1 cellular context compared by ENCODE assay signal in genomic region chr2:222637072-222637471, GRCh38.
TF ChIP-seq lines count a peak whose summit lies in the region.

No MANE protein-coding gene starts in this region.

TF ChIP-seq in SK-N-SH, 30 proteins besides CTCF, POLR2A, EP300 and RAD21 (continued from another document):
- TF ChIP-seq, protein P1, sequence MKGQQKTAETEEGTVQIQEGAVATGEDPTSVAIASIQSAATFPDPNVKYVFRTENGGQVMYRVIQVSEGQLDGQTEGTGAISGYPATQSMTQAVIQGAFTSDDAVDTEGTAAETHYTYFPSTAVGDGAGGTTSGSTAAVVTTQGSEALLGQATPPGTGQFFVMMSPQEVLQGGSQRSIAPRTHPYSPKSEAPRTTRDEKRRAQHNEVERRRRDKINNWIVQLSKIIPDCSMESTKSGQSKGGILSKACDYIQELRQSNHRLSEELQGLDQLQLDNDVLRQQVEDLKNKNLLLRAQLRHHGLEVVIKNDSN (IDR thresholded peaks at IDR 0.05; ENCODE audit: borderline replicate concordance, low read depth), result no peak
- no peak for TF ChIP-seq MEF2A (IDR thresholded peaks at IDR 0.05; ENCODE audit: borderline replicate concordance, low read depth)
- no peak for TF ChIP-seq ELF1 (IDR thresholded peaks at IDR 0.05)
- TF ChIP-seq RCOR1 (IDR thresholded peaks at IDR 0.05; ENCODE audit: low read length), result no peak
- TF ChIP-seq EZH2phosphoT487 (IDR thresholded peaks at IDR 0.05; ENCODE audit: borderline replicate concordance, low read depth), result no peak
- TF ChIP-seq GATA2 (CRISPR knock-in tag; IDR thresholded peaks at IDR 0.05), result no peak
